In the genomic region with DNA sequence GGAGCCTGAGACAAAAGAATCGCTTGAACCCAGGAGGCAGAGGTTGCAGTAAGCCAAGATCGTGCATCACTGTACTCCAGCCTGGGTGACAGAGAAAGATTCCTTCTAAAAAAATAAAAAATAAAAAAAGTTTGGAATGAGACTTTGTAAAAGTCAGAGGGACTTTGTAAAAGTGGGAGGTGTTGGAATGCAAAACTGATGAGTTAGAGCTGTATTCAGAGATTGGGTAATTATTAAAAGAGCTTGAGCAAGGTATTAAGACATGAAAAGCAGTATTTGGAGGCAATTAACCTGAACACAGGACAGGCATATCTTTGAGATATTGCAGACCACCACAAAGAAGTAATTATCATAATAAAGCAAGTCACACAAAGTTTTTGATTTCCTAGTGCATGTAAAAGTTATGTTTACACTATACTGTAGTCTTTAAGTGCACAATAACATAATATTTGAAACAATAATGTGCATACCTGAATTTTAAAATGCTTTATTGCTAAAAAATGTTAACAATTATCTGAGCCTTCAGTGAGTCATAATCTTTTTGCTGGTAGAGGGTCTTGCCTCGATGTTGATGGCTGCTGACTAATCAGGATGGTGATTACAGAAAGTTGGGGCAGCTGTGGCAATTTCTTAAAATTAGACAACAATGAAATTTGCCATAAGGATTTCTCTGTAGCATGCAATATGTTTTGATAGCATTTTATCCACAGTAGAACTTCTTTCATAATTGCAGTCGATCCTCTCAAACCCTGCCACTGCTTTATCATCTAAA, we compare ENCODE assay signal across 1 cellular context.
TF ChIP-seq lines count a peak whose summit lies in the region.

No MANE protein-coding gene starts in this region.

TF ChIP-seq in GM23338, 12 proteins besides CTCF, POLR2A, EP300 and RAD21 (continued from another document):
- TF ChIP-seq JUNB (IDR thresholded peaks at IDR 0.05; ENCODE audit: unreplicated experiment) (no peak), ZNF114 (CRISPR knock-in tag; IDR thresholded peaks at IDR 0.05) (no peak)
TF ChIP-seq in GM23338: peak in this region for 0.
